9 cellular contexts compared by ENCODE assay signal in the genomic region with DNA sequence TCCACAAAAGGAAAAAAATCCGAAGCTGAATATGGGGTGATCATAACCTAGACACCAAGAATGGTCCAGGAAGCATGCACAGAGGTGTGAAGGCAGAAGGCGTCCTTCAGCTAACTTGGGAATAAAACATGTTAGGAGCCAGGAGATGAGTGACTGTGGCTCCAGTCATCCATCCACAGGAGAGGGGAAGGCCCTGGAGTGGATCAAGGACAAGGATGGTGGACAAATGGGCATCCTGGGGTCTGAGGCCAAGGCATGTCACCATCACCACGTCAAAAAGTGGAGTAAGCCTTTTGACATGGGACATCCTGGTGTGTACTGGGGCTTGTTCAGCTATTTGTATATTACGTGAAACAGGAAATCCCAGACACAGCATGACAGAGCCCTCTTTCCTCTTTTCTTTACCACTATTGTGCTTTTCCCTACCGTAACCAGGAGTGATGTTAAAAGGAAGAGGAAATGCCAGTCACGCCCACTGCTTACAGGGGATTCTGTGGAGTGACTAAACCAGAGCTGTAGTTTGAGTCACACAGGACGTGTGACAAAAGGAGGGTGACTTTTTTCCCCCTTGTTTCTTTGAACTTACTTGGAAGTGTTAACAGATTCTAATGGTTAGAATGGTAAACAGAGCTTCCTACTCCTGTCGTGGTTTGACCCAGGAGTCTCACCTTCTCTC. TPM values are rescaled to one million over a fixed set of nuclear protein-coding genes. Genes with fewer than 3 reads are reported as not detected.
DNase-seq lines count a peak whose midpoint lies in the region; TF ChIP-seq lines count a peak whose summit lies in the region.
"Had no signal": no experiment of that assay in that cellular context is flagged by ENCODE, and none has a peak within 500 bp of the region (broad histone marks: within the 10 kb centered on the region; RNA-seq: fewer than 3 reads in every experiment).

No MANE protein-coding gene starts in this region.

- no peak overlapping the region for H3K4ac ChIP-seq in H9 (ENCODE audit: low read depth, low read length)

- no peak overlapping the region for H3K27ac ChIP-seq in H9 (ENCODE audit: insufficient read length, low read depth, low read length)
- peak overlapping the region; percentile 53 to 78 (median 64) for H3K27ac ChIP-seq in stomach
- H3K27ac ChIP-seq: SJCRH30 had no signal

- no peak overlapping the region for H2BK20ac ChIP-seq in H9 (ENCODE audit: low read depth, low read length, poor library complexity, severe bottlenecking)

- no peak overlapping the region for H3K56ac ChIP-seq in H9 (ENCODE audit: insufficient read length, low read depth, low read length)

- no peak overlapping the region for H2AK5ac ChIP-seq in H9 (ENCODE audit: insufficient read length, low read length)

- H3K27ac Mint-ChIP-seq in H9, result no peak overlapping the region
- peak overlapping the region; percentile 91 for H3K27ac Mint-ChIP-seq in activated naive CD8-positive, alpha-beta T cell

- TF ChIP-seq EP300 in stomach (IDR thresholded peaks at IDR 0.05), result no peak

- intact Hi-C loops in stomach (cut with DNase I; ENCODE audit: low total_unique reads), result no loop called here

- H2BK120ac ChIP-seq in H9 (ENCODE audit: low read depth, low read length, poor library complexity, severe bottlenecking), result no peak overlapping the region

- no peaks in the 10 kb centered on the region for H3K79me2 ChIP-seq in H9 (ENCODE audit: insufficient read depth, low read length)

- H3K23me2 ChIP-seq in H9 (ENCODE audit: insufficient read length, low read depth, low read length, poor library complexity, severe bottlenecking), result no peaks in the 10 kb centered on the region

- H4K91ac ChIP-seq in H9 (ENCODE audit: insufficient read length, low read depth, low read length), result no peak overlapping the region

- no peak overlapping the region for H4K5ac ChIP-seq in H9 (ENCODE audit: insufficient read length, low read depth, low read length)

- H3K4me1 Mint-ChIP-seq in H9, result 0 out of 4 replicates have a peak, but pooled peaks cover 0 to 2% of the 10 kb centered on the region in 2 experiments
- H3K4me1 Mint-ChIP-seq in activated naive CD8-positive, alpha-beta T cell (ENCODE audit: low read depth), result peaks cover 70% of the 10 kb centered on the region

- H2BK5ac ChIP-seq in H9 (ENCODE audit: insufficient read length, low read length), result no peak overlapping the region

- no peaks in the 10 kb centered on the region for H3K4me1 ChIP-seq in H9 (ENCODE audit: insufficient read depth, low read length)
- H3K4me1 ChIP-seq in stomach, result peaks cover 12 to 57% (median 29%) of the 10 kb centered on the region in 4 donors
- H3K4me1 ChIP-seq: SJCRH30 had no signal

- no peaks in the 10 kb centered on the region for H4K20me1 ChIP-seq in H9 (ENCODE audit: control insufficient read depth, insufficient read depth, insufficient read length)

- H3K4me2 ChIP-seq in H9 (ENCODE audit: insufficient read depth, insufficient read length, low read length), result no peak overlapping the region

- H3K14ac ChIP-seq in H9 (ENCODE audit: insufficient read depth, low read length), result no peak overlapping the region

- no peaks in the 10 kb centered on the region for H3K36me3 Mint-ChIP-seq in H9 (ENCODE audit: insufficient read depth in 1 of 3, low read depth in 3 of 3)
- H3K36me3 Mint-ChIP-seq in activated naive CD8-positive, alpha-beta T cell, result peaks cover 17% of the 10 kb centered on the region

- H3K27me3 ChIP-seq in H9 (ENCODE audit: insufficient read depth, low read length) (no peaks in the 10 kb centered on the region), kidney epithelial cell (ENCODE audit: control insufficient read depth, insufficient read depth, low read length) (no peaks in the 10 kb centered on the region), stomach (no peaks in the 10 kb centered on the region)
- H3K27me3 ChIP-seq: SJCRH30 had no signal

- H3K4me3 ChIP-seq in kidney epithelial cell (ENCODE audit: low read depth, low read length) (no peak overlapping the region), stomach (no peak overlapping the region)
- H3K4me3 ChIP-seq: SJCRH30 had no signal

- H3K23ac ChIP-seq in H9 (ENCODE audit: insufficient read length, low read depth, low read length), result no peak overlapping the region

- H3K36me3 ChIP-seq in kidney epithelial cell (ENCODE audit: control insufficient read depth, insufficient read depth, low read length), result no peaks in the 10 kb centered on the region
- H3K36me3 ChIP-seq in stomach, result no peaks in the 10 kb centered on the region
- H3K36me3 ChIP-seq: SJCRH30 had no signal

- peak; percentile 25 for DNase-seq in GM10266 (ENCODE audit: extremely low spot score)
- peak; percentile 30 for DNase-seq in H9
- peak; percentile 89 for DNase-seq in LoVo (ENCODE audit: low spot score)
- DNase-seq in kidney epithelial cell (ENCODE audit: low read depth), result peak; percentile 68
- DNase-seq in stomach, result peak; percentile 41
- no peak for DNase-seq in NCI-H82 treated with DMSO at 0.1 percent for 48 hours (lab: John Stamatoyannopoulos, UW; ENCODE audit: unreplicated experiment)
- no peak for DNase-seq in NCI-H2196 (lab: John Stamatoyannopoulos, UW; ENCODE audit: unreplicated experiment)

- no peak overlapping the region for H2BK12ac ChIP-seq in H9 (ENCODE audit: insufficient read length, low read depth, low read length)

- H3K9me3 ChIP-seq in H9 (ENCODE audit: control insufficient read depth, low read depth, low read length) (no peaks in the 10 kb centered on the region), stomach (no peaks in the 10 kb centered on the region)
- H3K9me3 ChIP-seq: SJCRH30 had no signal

- H3K4me3 Mint-ChIP-seq in H9, result no peak overlapping the region
- peak overlapping the region; percentile 65 for H3K4me3 Mint-ChIP-seq in activated naive CD8-positive, alpha-beta T cell

- H3K9ac ChIP-seq in H9 (ENCODE audit: extremely low read depth, insufficient read length, low read length), result no peak overlapping the region

- H2BK15ac ChIP-seq in H9 (ENCODE audit: low read depth, low read length), result no peak overlapping the region

- TF ChIP-seq CTCF in GM10266 (IDR thresholded peaks at IDR 0.05; ENCODE audit: control insufficient read depth, insufficient read depth, low read depth, missing control alignments) (no peak), H9 (conservative IDR thresholded peaks at IDR 0.05) (no peak), kidney epithelial cell (IDR thresholded peaks at IDR 0.05; ENCODE audit: insufficient read depth, low read length, poor library complexity, severe bottlenecking) (no peak), stomach (IDR thresholded peaks at IDR 0.05) (no peak)

- no peaks in the 10 kb centered on the region for H3K79me1 ChIP-seq in H9 (ENCODE audit: insufficient read depth, low read depth, low read length, poor library complexity, severe bottlenecking)

- no peak overlapping the region for H2AFZ ChIP-seq in H9 (ENCODE audit: low read length)

- H4K8ac ChIP-seq in H9 (replicated peaks; ENCODE audit: insufficient read length, low read depth, low read length), result no peak overlapping the region

- H3K9me3 Mint-ChIP-seq in H9, result no peaks in the 10 kb centered on the region
- H3K9me3 Mint-ChIP-seq in activated naive CD8-positive, alpha-beta T cell (ENCODE audit: low read depth), result no peaks in the 10 kb centered on the region

- H3K27me3 Mint-ChIP-seq in H9 (ENCODE audit: low read depth), result no peaks in the 10 kb centered on the region; the same call in 1 of the 2 replicates
- no peaks in the 10 kb centered on the region for H3K27me3 Mint-ChIP-seq in activated naive CD8-positive, alpha-beta T cell

- WGBS in H9 (ENCODE audit: extremely low coverage, insufficient read length, low lambda C conversion rate), result no CpG with 5 or more reads among the region's 8 CpGs
- 40 to 58% (median 50%) methylated on average over 8 of the region's 8 CpGs for WGBS in stomach, 5 donors

- no peak overlapping the region for H3K18ac ChIP-seq in H9 (ENCODE audit: insufficient read length, low read depth, low read length)

- no peak for TF ChIP-seq POLR2A in stomach (IDR thresholded peaks at IDR 0.05)

- H3T11ph ChIP-seq in H9 (ENCODE audit: low read length), result no peak overlapping the region

RNA-seq across cellular contexts. Expression of a gene that starts 15.4 kb away (rescaled TPM):
- total RNA-seq in H9 (2021) (not detected in 2 replicates), kidney epithelial cell (0.55 and 1.5 TPM in 2 replicates), stomach (100 to 1,000 TPM in 1 of 5 donors, 10 to 100 TPM in 4; 14.3 to 144 (median 44.0) TPM)
- polyA plus RNA-seq in stomach, result 10 to 100 TPM in 1 of 3 donors, 1 to 10 TPM in 2; 4.9 to 16.9 (median 7.5) TPM

RNA-seq across cellular contexts. Expression of a gene that starts 57.4 kb away (rescaled TPM):
- 31.9 and 35.2 TPM in 2 replicates for total RNA-seq in H9 (2021)
- 19.0 and 21.8 TPM in 2 replicates for total RNA-seq in kidney epithelial cell
- 10 to 100 TPM; 20.0 to 57.1 (median 25.7) TPM for total RNA-seq in stomach
- 10 to 100 TPM; 22.2 to 31.4 (median 25.2) TPM for polyA plus RNA-seq in stomach

RNA-seq across cellular contexts. Expression of a gene that starts 57.7 kb away (rescaled TPM):
- 21.8 and 22.0 TPM in 2 replicates for total RNA-seq in H9 (2021)
- total RNA-seq in kidney epithelial cell, result 45.7 and 47.3 TPM in 2 replicates
- 100 to 1,000 TPM in 2 of 5 donors, 10 to 100 TPM in 3; 55.8 to 222 (median 94.9) TPM for total RNA-seq in stomach
- polyA plus RNA-seq in stomach, result 10 to 100 TPM in 1 of 3 donors, 1 to 10 TPM in 2; 6.5 to 10.7 (median 8.1) TPM

Comparison
In these comparisons a context has a peak if more than half of its experiments do, and no peak if none do; other contexts are left out.
1. DNase-seq: peak in GM10266 (single experiment), H9 (single experiment), LoVo (single experiment), kidney epithelial cell (single experiment) and stomach (single experiment); none in NCI-H82 treated with DMSO at 0.1 percent for 48 hours (single experiment) and NCI-H2196 (single experiment).